ENCODE assay signal across 21 cellular contexts in the genomic region with DNA sequence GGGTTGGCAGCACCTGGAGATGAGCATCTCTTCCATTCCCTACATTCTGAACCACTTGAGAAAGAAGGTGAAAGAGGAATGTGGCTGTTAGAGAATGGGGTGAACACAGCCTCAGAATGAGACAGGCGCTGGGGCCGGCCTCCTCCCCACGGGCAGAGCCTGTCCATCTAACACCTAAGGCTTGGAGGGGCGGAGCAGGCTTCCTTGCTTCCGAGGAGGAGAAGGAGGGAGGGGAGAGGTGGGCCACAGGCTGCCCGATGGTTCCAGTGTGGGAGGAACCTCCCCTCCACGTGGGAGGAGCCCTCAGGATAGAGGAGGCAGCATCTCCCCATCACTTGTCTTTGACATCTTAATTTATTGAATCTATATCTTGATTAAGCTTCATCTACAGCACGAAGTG.
"Had no signal": no experiment of that assay in that cellular context is flagged by ENCODE, and none has a peak within 500 bp of the region (broad histone marks: within the 10 kb centered on the region; RNA-seq: fewer than 3 reads in every experiment).

No MANE protein-coding gene starts in this region.

- H3K4me1 ChIP-seq: body of pancreas, lower lobe of right lung, right atrium auricular region, tibial artery had no signal

- H3K4me3 ChIP-seq: body of pancreas, cardiac muscle cell, lower lobe of right lung, right atrium auricular region, tibial artery had no signal

- H3K4me3 Mint-ChIP-seq: activated B cell treated with CpG ODN at 0.5 μM for 24 hours; activated CD4-positive, alpha-beta memory T cell treated with anti-CD3 and anti-CD28 coated beads for 36 hours; activated naive CD4-positive, alpha-beta T cell treated with anti-CD3 and anti-CD28 coated beads for 36 hours; activated T-cell treated with anti-CD3 and anti-CD28 coated beads, Interleukin-2, amount 50 U/mL, for 72 hours; naive thymus-derived CD4-positive, alpha-beta T cell; stimulated activated effector memory CD8-positive, alpha-beta T cell treated with anti-CD3 and anti-CD28 coated beads, Interleukin-12 subunit alpha, Interleukin-12 subunit beta, amount 100 ng/mL, for 72 hours; stimulated activated naive CD8-positive, alpha-beta T cell treated with anti-CD3 and anti-CD28 coated beads, Interleukin-15, amount 100 ng/mL, for 72 hours; T-helper 1 cell treated with Interleukin-12 subunit alpha and Interleukin-12 subunit beta and Interleukin-4 antibody, amounts not matched to agents 30 μg/mL and 1 μg/mL, for 36 hours had no signal

- DNase-seq: activated B cell treated with CpG ODN at 0.5 μM for 24 hours; activated CD4-positive, alpha-beta memory T cell treated with anti-CD3 and anti-CD28 coated beads for 36 hours; activated CD4-positive, alpha-beta T cell treated with anti-CD3 and anti-CD28 coated beads for 4 hours; activated effector memory CD4-positive, alpha-beta T cell treated with Interleukin-2 at 50 U/mL for 16 hours; activated naive CD4-positive, alpha-beta T cell treated with anti-CD3 and anti-CD28 coated beads for 36 hours; activated T-cell treated with anti-CD3 and anti-CD28 coated beads, Interleukin-2, amount 50 U/mL, for 72 hours; body of pancreas; kidney glomerular epithelial cell; lower lobe of right lung; naive thymus-derived CD4-positive, alpha-beta T cell; stimulated activated CD4-positive, alpha-beta T cell treated with anti-CD3 and anti-CD28 coated beads, Interleukin-1b, Interleukin-23, amount 100 ng/mL, for 48 hours; stimulated activated naive CD8-positive, alpha-beta T cell treated with anti-CD3 and anti-CD28 coated beads, Interleukin-15, amount 100 ng/mL, for 72 hours; T1000 had no signal

- FAIRE-seq: endometrium, urothelium cell line had no signal

- ATAC-seq: activated T-cell treated with anti-CD3 and anti-CD28 coated beads, Interleukin-2, amount 50 U/mL, for 72 hours; body of pancreas; lower lobe of right lung; naive thymus-derived CD4-positive, alpha-beta T cell; stimulated activated effector memory CD8-positive, alpha-beta T cell treated with anti-CD3 and anti-CD28 coated beads, Interleukin-12 subunit alpha, Interleukin-12 subunit beta, amount 100 ng/mL, for 72 hours; stimulated activated naive CD8-positive, alpha-beta T cell treated with anti-CD3 and anti-CD28 coated beads, Interleukin-15, amount 100 ng/mL, for 72 hours had no signal

- H3K36me3 Mint-ChIP-seq: activated CD4-positive, alpha-beta memory T cell treated with anti-CD3 and anti-CD28 coated beads for 36 hours; naive thymus-derived CD4-positive, alpha-beta T cell; stimulated activated effector memory CD8-positive, alpha-beta T cell treated with anti-CD3 and anti-CD28 coated beads, Interleukin-12 subunit alpha, Interleukin-12 subunit beta, amount 100 ng/mL, for 72 hours had no signal

- H3K36me3 ChIP-seq: cardiac muscle cell, lower lobe of right lung, right atrium auricular region, tibial artery had no signal

- H3K27ac ChIP-seq: body of pancreas, cardiac muscle cell, lower lobe of right lung, right atrium auricular region, tibial artery had no signal

- H3K4me1 Mint-ChIP-seq: activated B cell treated with CpG ODN at 0.5 μM for 24 hours; stimulated activated naive CD8-positive, alpha-beta T cell treated with anti-CD3 and anti-CD28 coated beads, Interleukin-15, amount 100 ng/mL, for 72 hours had no signal

- H3K9me3 Mint-ChIP-seq: activated B cell treated with CpG ODN at 0.5 μM for 24 hours; activated CD4-positive, alpha-beta memory T cell treated with anti-CD3 and anti-CD28 coated beads for 36 hours; activated naive CD4-positive, alpha-beta T cell treated with anti-CD3 and anti-CD28 coated beads for 36 hours; activated T-cell treated with anti-CD3 and anti-CD28 coated beads, Interleukin-2, amount 50 U/mL, for 72 hours; naive thymus-derived CD4-positive, alpha-beta T cell; stimulated activated effector memory CD8-positive, alpha-beta T cell treated with anti-CD3 and anti-CD28 coated beads, Interleukin-12 subunit alpha, Interleukin-12 subunit beta, amount 100 ng/mL, for 72 hours; stimulated activated naive CD8-positive, alpha-beta T cell treated with anti-CD3 and anti-CD28 coated beads, Interleukin-15, amount 100 ng/mL, for 72 hours; T-helper 1 cell treated with Interleukin-12 subunit alpha and Interleukin-12 subunit beta and Interleukin-4 antibody, amounts not matched to agents 30 μg/mL and 1 μg/mL, for 36 hours had no signal

- H3K27me3 ChIP-seq: body of pancreas, right atrium auricular region had no signal

- H3K27ac Mint-ChIP-seq: activated B cell treated with CpG ODN at 0.5 μM for 24 hours; activated CD4-positive, alpha-beta memory T cell treated with anti-CD3 and anti-CD28 coated beads for 36 hours; activated naive CD4-positive, alpha-beta T cell treated with anti-CD3 and anti-CD28 coated beads for 36 hours; activated T-cell treated with anti-CD3 and anti-CD28 coated beads, Interleukin-2, amount 50 U/mL, for 72 hours; naive thymus-derived CD4-positive, alpha-beta T cell; progenitor cell of endocrine pancreas; stimulated activated effector memory CD8-positive, alpha-beta T cell treated with anti-CD3 and anti-CD28 coated beads, Interleukin-12 subunit alpha, Interleukin-12 subunit beta, amount 100 ng/mL, for 72 hours; stimulated activated naive CD8-positive, alpha-beta T cell treated with anti-CD3 and anti-CD28 coated beads, Interleukin-15, amount 100 ng/mL, for 72 hours; T-helper 1 cell treated with Interleukin-12 subunit alpha and Interleukin-12 subunit beta and Interleukin-4 antibody, amounts not matched to agents 30 μg/mL and 1 μg/mL, for 36 hours had no signal

- H3K9me3 ChIP-seq: body of pancreas, lower lobe of right lung, right atrium auricular region, tibial artery had no signal
